Comparison of ENCODE assay signal across 23 cellular contexts in the genomic region with DNA sequence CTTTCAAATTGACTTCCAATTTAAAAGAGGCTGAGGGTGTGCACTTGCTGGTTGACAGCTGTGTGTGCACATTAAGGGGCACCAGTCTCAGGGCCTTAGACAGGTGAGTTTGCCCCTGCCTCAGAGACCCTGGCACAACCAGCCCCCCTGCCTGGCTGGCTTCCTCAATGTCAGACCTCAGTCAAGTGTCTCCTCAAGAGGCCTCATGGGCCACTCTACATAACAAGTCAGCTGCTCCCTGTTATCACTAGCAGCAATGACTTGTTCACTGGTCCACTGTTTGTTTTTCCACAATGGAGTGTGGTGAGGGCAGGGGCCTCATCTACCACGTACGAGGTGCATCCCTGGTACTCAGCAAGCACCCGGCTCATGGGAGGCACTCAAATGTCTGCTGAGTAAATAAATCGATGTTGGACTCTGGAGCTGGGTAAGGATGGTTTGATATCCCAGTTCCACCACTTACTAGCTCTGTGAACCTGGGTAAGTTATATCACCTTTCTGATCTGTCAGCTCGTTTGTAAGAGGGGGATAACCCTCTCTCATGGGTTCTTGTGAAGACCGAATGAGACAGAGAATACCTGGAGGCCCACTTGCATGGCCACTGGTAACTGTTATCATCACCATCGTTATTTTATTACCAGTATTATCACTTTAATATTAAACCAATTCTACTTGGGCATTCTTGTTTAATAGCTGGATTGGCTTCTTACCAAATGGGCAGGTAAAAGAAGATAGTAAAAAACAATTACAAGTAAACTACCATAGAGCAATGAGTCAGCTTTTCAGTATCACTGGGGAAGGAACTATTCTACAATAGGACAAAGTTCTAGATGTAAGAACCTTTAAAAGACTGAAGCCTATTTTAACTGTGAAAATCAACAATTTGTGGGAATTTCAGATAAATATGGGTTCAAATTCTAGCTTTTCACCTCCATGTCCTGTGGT.
DNase-seq lines count a peak whose midpoint lies in the region; ATAC-seq, FAIRE-seq and TF ChIP-seq lines count a peak whose summit lies in the region.
"Had no signal": no experiment of that assay in that cellular context is flagged by ENCODE, and none has a peak within 500 bp of the region (broad histone marks: within the 10 kb centered on the region; RNA-seq: fewer than 3 reads in every experiment).

No MANE protein-coding gene starts in this region.

- TF ChIP-seq POLR2A in Peyer's patch (IDR thresholded peaks at IDR 0.05) (no peak), gastrocnemius medialis (IDR thresholded peaks at IDR 0.05) (no peak)

- H3K27ac ChIP-seq in Peyer's patch: peak overlapping the region in 3 of 4 donors; percentile 13 to 76 (median 63)
- peak overlapping the region; percentile 6 to 77 for H3K27ac ChIP-seq in small intestine (ENCODE audit: low read depth in 1 of 2, low read length in 1 of 2)
- H3K27ac ChIP-seq in gastrocnemius medialis: peak overlapping the region in 1 of 4 donors; percentile 71
- H3K27ac ChIP-seq: psoas muscle had no signal

- H3K36me3 ChIP-seq in Peyer's patch (peaks cover 0 to 87% (median 0%) of the 10 kb centered on the region in 3 donors), small intestine (ENCODE audit: control insufficient read depth in 2 of 2, insufficient read depth in 2 of 2, low read length in 2 of 2) (peaks cover 8 to 21% of the 10 kb centered on the region in 2 donors), gastrocnemius medialis (peaks cover 0 to 31% of the 10 kb centered on the region in 2 donors)

- H3K4me3 ChIP-seq in Peyer's patch: no peak overlapping the region
- no peak overlapping the region for H3K4me3 ChIP-seq in small intestine (ENCODE audit: low read depth in 1 of 2, low read length in 2 of 2)
- H3K4me3 ChIP-seq in gastrocnemius medialis: no peak overlapping the region
- H3K4me3 ChIP-seq: GM23338, psoas muscle, smooth muscle cell had no signal

- WGBS in small intestine, 3 donors: 33 to 81% (median 57%) methylated on average over 7 of the region's 7 CpGs

- DNase-seq in NCI-H2029 (lab: John Stamatoyannopoulos, UW) (peak; percentile 41), NCI-H2029 treated with DMSO at 0.1 percent for 48 hours (lab: John Stamatoyannopoulos, UW) (no peak), Right ventricle myocardium superior (no peak), cardiac septum (ENCODE audit: low spot score) (no peak), Peyer's patch (no peak), small intestine (peak; percentile 91), NCI-H1105 (lab: John Stamatoyannopoulos, UW) (no peak), gastrocnemius medialis (no peak)
- DNase-seq: 8988T; activated gamma-delta T cell; AML-193; anterior cingulate cortex; caudate nucleus; COR-L47; dermis blood vessel endothelial cell; EL; head of caudate nucleus; NCI-H1092 treated with DMSO at 0.1 percent for 48 hours; NCI-H2081; psoas muscle; stimulated activated CD4-positive, alpha-beta T cell treated with anti-CD3 and anti-CD28 coated beads, Interleukin-4, amount 100 ng/mL, for 24 hours had no signal

- H3K9me3 ChIP-seq in Peyer's patch (no peaks in the 10 kb centered on the region), small intestine (ENCODE audit: control insufficient read depth, low read depth) (no peaks in the 10 kb centered on the region), gastrocnemius medialis (no peaks in the 10 kb centered on the region)
- H3K9me3 ChIP-seq: psoas muscle had no signal

- peaks cover 0 to 26% (median 2%) of the 10 kb centered on the region in 4 donors for H3K4me1 ChIP-seq in Peyer's patch
- peaks cover 3 to 23% of the 10 kb centered on the region in 2 donors for H3K4me1 ChIP-seq in small intestine (ENCODE audit: control insufficient read depth in 2 of 2, insufficient read depth in 1 of 2, low read depth in 1 of 2, low read length in 1 of 2)
- peaks cover 3 to 4% of the 10 kb centered on the region in 2 donors for H3K4me1 ChIP-seq in gastrocnemius medialis
- H3K4me1 ChIP-seq: psoas muscle had no signal

- ATAC-seq in Right ventricle myocardium superior (ENCODE audit: poor library complexity) (peak; percentile 52), gastrocnemius medialis (no peak)
- ATAC-seq: GM23338, psoas muscle had no signal

- in situ Hi-C loops in gastrocnemius medialis (cut with MboI; ENCODE audit: low sequenced_read_pairs in 4 of 4): loop anchor here in 1 of 4 donors (25.0 kb wide), 1 partner anchor 111 kb away; a partner anchor contains a TSS

- intact Hi-C loops in Right ventricle myocardium superior (cut with DNase I): no loop called here
- intact Hi-C loops in cardiac septum (cut with DNase I): no loop called here
- intact Hi-C loops in gastrocnemius medialis (cut with DNase I; ENCODE audit: low total_unique reads): no loop called here

- FAIRE-seq in small intestine (lab: Jason Lieb, UNC): peak; percentile 76

- no peaks in the 10 kb centered on the region for H3K27me3 ChIP-seq in Peyer's patch
- H3K27me3 ChIP-seq in small intestine (ENCODE audit: control insufficient read depth in 2 of 2, insufficient read depth in 2 of 2, low read length in 2 of 2): no peaks in the 10 kb centered on the region
- no peaks in the 10 kb centered on the region for H3K27me3 ChIP-seq in gastrocnemius medialis

- TF ChIP-seq CTCF in Peyer's patch (IDR thresholded peaks at IDR 0.05) (no peak), gastrocnemius medialis (IDR thresholded peaks at IDR 0.05 in 4 of 5, conservative IDR thresholded peaks at IDR 0.05 in 1 of 5) (no peak)

Comparison
In these comparisons a context has a peak if more than half of its experiments do, and no peak if none do; other contexts are left out.
1. DNase-seq: peak in NCI-H2029 (single experiment) and small intestine (single experiment); none in NCI-H2029 treated with DMSO at 0.1 percent for 48 hours (single experiment), Right ventricle myocardium superior (single experiment), cardiac septum (single experiment), Peyer's patch (0 of 3), NCI-H1105 (single experiment) and gastrocnemius medialis (0 of 2).